Comparison of ENCODE assay signal across 1 cellular context in the genomic region with DNA sequence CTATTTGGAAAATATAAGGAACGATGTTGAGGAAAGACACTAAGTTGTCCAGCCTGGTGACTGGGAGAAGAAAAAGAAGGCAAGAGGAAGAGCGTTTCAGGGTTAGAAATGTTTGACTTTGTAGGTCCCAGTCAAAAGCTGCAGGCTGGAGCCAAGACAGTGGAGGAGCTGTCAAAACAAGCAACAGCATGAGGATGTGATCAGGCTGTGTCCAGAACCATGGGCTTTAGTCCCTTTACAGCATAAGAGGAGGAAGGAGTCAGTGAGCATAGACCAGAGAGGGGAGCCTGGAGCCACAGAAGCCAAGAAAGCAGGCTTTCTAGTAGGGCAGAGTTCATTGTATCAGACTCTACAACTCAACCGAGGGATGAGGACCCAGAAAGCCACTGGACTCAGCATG.
TF ChIP-seq lines count a peak whose summit lies in the region.

No MANE protein-coding gene starts in this region.

TF ChIP-seq in IMR-90, 13 proteins besides CTCF, POLR2A, EP300 and RAD21 (continued from another document):
- TF ChIP-seq RFX5 (IDR thresholded peaks at IDR 0.05; ENCODE audit: low read depth, low read length) (no peak), SMC3 (IDR thresholded peaks at IDR 0.05; ENCODE audit: low read depth, low read length) (no peak), FOS (IDR thresholded peaks at IDR 0.05; ENCODE audit: low read depth, low read length) (no peak), NFE2L2 (IDR thresholded peaks at IDR 0.05; ENCODE audit: low read depth, low read length) (no peak)
